ENCODE assay signal across 1 cellular context in the genomic region with DNA sequence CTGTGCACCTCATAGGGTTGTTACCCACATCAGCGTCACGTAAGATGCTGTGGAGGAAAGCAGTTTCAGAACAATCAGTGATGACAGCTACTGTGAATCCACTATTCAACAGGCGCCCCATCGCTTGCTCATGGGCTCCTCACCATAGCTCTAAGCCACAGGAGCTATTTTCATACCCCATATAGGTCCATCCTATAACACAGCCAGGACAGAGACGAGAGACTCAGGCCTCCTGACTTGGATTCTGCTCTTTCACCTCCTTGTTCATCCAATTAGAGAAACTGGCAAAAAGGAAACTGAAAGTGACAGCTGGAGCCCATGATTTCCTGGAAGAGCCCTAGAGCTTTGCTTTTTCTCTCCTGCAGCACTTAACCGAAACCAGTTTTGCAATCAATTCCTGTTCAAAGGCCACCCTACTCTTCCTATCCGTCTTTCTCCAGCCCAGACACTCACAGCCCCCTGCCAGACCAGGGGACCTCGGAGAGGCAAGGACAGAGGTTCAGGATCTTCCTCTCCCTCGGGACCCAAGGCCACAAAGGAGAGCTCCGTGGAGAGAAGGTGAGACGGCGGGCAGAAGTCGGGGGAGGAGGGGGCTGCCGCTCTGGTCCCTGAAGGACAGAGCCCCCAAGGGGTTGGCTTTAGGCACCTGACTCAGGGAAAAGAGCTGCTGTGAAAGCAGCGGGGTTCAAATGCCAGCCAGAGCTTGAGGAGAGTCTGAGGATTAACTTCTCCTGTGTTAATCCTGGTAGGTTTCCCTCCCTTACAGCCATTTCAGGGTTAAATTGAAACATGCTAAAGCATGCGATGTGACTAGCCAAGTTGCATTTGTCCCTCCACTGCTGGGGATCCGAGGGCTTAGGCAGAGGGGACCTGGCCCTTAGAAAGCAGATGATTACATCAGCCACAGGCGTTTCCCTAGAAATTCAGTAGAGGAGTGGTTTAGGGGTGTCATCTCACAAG.
TF ChIP-seq lines count a peak whose summit lies in the region.

APOL6 (plus strand) TSS at position 381 of the 960 bp plus-strand sequence. CDS start 7,980 bp downstream, outside the sequence.

TF ChIP-seq in HepG2, 621 proteins besides CTCF, POLR2A, EP300 and RAD21 (continued from another document and continues in another):
- TF ChIP-seq THAP9 (CRISPR knock-in tag; IDR thresholded peaks at IDR 0.05; ENCODE audit: borderline replicate concordance) (no peak), AHDC1 (CRISPR knock-in tag; IDR thresholded peaks at IDR 0.05; ENCODE audit: borderline replicate concordance) (no peak), SMAD9 (CRISPR knock-in tag; IDR thresholded peaks at IDR 0.05) (no peak), ZNF460 (CRISPR knock-in tag; IDR thresholded peaks at IDR 0.05; ENCODE audit: borderline replicate concordance) (no peak; the same call in 1 of the 2 replicates), ZNF605 (CRISPR knock-in tag; IDR thresholded peaks at IDR 0.05) (no peak), HDAC1 (CRISPR knock-in tag; IDR thresholded peaks at IDR 0.05) (peak; percentile 81), PAWR (CRISPR knock-in tag; IDR thresholded peaks at IDR 0.05; ENCODE audit: borderline replicate concordance) (no peak), ZNF318 (CRISPR knock-in tag; IDR thresholded peaks at IDR 0.05) (no peak), ZNF672 (CRISPR knock-in tag; IDR thresholded peaks at IDR 0.05) (no peak), KLF15 (CRISPR knock-in tag; IDR thresholded peaks at IDR 0.05; ENCODE audit: borderline replicate concordance) (no peak), CHCHD3 (CRISPR knock-in tag; IDR thresholded peaks at IDR 0.05) (no peak), MIER2 (CRISPR knock-in tag; IDR thresholded peaks at IDR 0.05) (no peak), ATF4 (CRISPR knock-in tag; IDR thresholded peaks at IDR 0.05) (peak in 1 of 2 experiments; percentile 96; a peak in 2 of 4 replicates), ATF7-NPFF (CRISPR knock-in tag; IDR thresholded peaks at IDR 0.05; ENCODE audit: low read depth) (no peak), ZNF552 (CRISPR knock-in tag; IDR thresholded peaks at IDR 0.05; ENCODE audit: borderline replicate concordance) (no peak), ZNF350 (CRISPR knock-in tag; IDR thresholded peaks at IDR 0.05; ENCODE audit: borderline replicate concordance, low read depth) (peak; percentile 34; the same call in 1 of the 2 replicates), SNRNP70 (IDR thresholded peaks at IDR 0.05; ENCODE audit: low read depth, low read length) (no peak), ARNT (IDR thresholded peaks at IDR 0.05) (no peak), CCAR2 (optimal IDR thresholded peaks at IDR 0.05; ENCODE audit: low read depth, low read length) (no peak), KDM2A (CRISPR knock-in tag; IDR thresholded peaks at IDR 0.05; ENCODE audit: borderline replicate concordance, low read depth) (peak; percentile 37; the same call in 1 of the 2 replicates), ZNF749 (CRISPR knock-in tag; IDR thresholded peaks at IDR 0.05; ENCODE audit: borderline replicate concordance) (no peak), REL (CRISPR knock-in tag; conservative IDR thresholded peaks at IDR 0.05) (no peak), KDM1A (CRISPR knock-in tag; IDR thresholded peaks at IDR 0.05) (no peak), MXD4 (CRISPR knock-in tag; IDR thresholded peaks at IDR 0.05) (no peak), POLR2G (IDR thresholded peaks at IDR 0.05; ENCODE audit: low read depth, low read length) (peak; percentile 80), FOXK2 (IDR thresholded peaks at IDR 0.05) (no peak), RFX5 (IDR thresholded peaks at IDR 0.05; ENCODE audit: low read depth, low read length) (no peak)
- TF ChIP-seq, protein P1, sequence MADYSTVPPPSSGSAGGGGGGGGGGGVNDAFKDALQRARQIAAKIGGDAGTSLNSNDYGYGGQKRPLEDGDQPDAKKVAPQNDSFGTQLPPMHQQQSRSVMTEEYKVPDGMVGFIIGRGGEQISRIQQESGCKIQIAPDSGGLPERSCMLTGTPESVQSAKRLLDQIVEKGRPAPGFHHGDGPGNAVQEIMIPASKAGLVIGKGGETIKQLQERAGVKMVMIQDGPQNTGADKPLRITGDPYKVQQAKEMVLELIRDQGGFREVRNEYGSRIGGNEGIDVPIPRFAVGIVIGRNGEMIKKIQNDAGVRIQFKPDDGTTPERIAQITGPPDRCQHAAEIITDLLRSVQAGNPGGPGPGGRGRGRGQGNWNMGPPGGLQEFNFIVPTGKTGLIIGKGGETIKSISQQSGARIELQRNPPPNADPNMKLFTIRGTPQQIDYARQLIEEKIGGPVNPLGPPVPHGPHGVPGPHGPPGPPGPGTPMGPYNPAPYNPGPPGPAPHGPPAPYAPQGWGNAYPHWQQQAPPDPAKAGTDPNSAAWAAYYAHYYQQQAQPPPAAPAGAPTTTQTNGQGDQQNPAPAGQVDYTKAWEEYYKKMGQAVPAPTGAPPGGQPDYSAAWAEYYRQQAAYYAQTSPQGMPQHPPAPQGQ (CRISPR knock-in tag; IDR thresholded peaks at IDR 0.05; ENCODE audit: borderline replicate concordance): no peak
- TF ChIP-seq, protein P2, sequence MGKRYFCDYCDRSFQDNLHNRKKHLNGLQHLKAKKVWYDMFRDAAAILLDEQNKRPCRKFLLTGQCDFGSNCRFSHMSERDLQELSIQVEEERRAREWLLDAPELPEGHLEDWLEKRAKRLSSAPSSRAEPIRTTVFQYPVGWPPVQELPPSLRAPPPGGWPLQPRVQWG (CRISPR knock-in tag; IDR thresholded peaks at IDR 0.05; ENCODE audit: borderline replicate concordance, low read depth): no peak
- TF ChIP-seq, protein P3, sequence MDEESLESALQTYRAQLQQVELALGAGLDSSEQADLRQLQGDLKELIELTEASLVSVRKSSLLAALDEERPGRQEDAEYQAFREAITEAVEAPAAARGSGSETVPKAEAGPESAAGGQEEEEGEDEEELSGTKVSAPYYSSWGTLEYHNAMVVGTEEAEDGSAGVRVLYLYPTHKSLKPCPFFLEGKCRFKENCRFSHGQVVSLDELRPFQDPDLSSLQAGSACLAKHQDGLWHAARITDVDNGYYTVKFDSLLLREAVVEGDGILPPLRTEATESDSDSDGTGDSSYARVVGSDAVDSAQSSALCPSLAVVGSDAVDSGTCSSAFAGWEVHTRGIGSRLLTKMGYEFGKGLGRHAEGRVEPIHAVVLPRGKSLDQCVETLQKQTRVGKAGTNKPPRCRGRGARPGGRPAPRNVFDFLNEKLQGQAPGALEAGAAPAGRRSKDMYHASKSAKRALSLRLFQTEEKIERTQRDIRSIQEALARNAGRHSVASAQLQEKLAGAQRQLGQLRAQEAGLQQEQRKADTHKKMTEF (CRISPR knock-in tag; IDR thresholded peaks at IDR 0.05): peak; percentile 63
